Comparison of ENCODE assay signal across 15 cellular contexts in the genomic region with DNA sequence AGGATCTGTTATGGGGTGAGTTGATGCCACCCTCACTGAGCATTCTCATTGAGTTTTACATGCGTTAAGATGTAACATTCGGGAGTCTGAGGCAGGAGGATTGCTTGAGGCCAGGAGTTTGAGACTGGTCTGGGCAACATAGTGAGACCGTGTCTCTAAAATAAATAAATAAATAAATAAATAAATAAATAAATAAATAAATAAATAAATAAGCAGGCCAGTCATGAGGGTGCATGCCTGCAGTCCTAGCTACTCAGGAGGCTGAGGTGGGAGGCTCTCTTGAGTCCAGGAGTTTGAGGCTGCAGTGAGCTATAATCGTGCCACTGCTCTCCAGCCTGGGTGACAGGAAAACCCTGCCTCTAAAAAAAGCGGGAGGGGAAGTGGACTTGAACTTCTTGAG.
DNase-seq lines count a peak whose midpoint lies in the region; ATAC-seq and TF ChIP-seq lines count a peak whose summit lies in the region.
"Had no signal": no experiment of that assay in that cellular context is flagged by ENCODE, and none has a peak within 500 bp of the region (broad histone marks: within the 10 kb centered on the region; RNA-seq: fewer than 3 reads in every experiment).

No MANE protein-coding gene starts in this region.

- ATAC-seq in memory B cell (ENCODE audit: low read depth) (no peak), GM18511 (IDR thresholded peaks at IDR 0.05; ENCODE audit: unreplicated experiment) (no peak)
- no peak for ATAC-seq in stimulated activated memory B cell treated with anti-CD40 and anti-IgM and Interleukin-4, amounts not matched to agents 10 μg/mL and 1 μg/mL and 100 μg/mL, for 72 hours

- in situ Hi-C loops in GM13977 (cut with MboI; ENCODE audit: low pct_unique_long_range_greater_than_20kb, low sequenced_read_pairs, unreplicated experiment), result loop anchor here (10.0 to 25.0 kb wide), 2 partner anchors 112 to 205 kb away; partner anchors contain the start of gene RSL1D1

- no peaks in the 10 kb centered on the region for H3K4me1 ChIP-seq in HEK293 (ENCODE audit: control insufficient read depth, insufficient read depth, low read length)
- H3K4me1 ChIP-seq: BE2C, HAP-1 had no signal

- DNase-seq in memory B cell (ENCODE audit: low spot score in 2 of 2) (no peak), epidermal melanocyte (ENCODE audit: insufficient read length, low spot score) (no peak), GM13977 (ENCODE audit: low spot score) (no peak)
- DNase-seq: ACHN; BE2C; CD4-positive, alpha-beta T cell; DMS153; DMS79; GDM1; GM23248 had no signal

- no peaks in the 10 kb centered on the region for H3K27me3 Mint-ChIP-seq in memory B cell
- no peaks in the 10 kb centered on the region for H3K27me3 Mint-ChIP-seq in stimulated activated memory B cell treated with anti-CD40 and anti-IgM and Interleukin-4, amounts not matched to agents 10 μg/mL and 1 μg/mL and 100 μg/mL, for 72 hours
- H3K27me3 Mint-ChIP-seq: CD4-positive, alpha-beta T cell had no signal

- CTCF ChIA-PET in HEK293 (lab: Yijun Ruan, JAX), result interaction anchor here (0.6 to 3.3 kb wide), 20 partner anchors 8 to 671 kb away, joined by 3 to 21 read pairs (median 6); partner anchors contain the start of genes SNX29 and TNFRSF17

- H3K4me3 ChIP-seq in HEK293 (ENCODE audit: low read depth, low read length), result no peak overlapping the region
- H3K4me3 ChIP-seq: GM23248, HAP-1 had no signal

- no peak for TF ChIP-seq CTCF in HEK293 (tag by site-specific recombination; IDR thresholded peaks at IDR 0.05)
- no peak for TF ChIP-seq CTCF in GM13977 (IDR thresholded peaks at IDR 0.05; ENCODE audit: extremely low read depth, insufficient read depth, missing control alignments)

- peaks cover 11% of the 10 kb centered on the region for H3K4me1 Mint-ChIP-seq in memory B cell
- peaks cover 15% of the 10 kb centered on the region for H3K4me1 Mint-ChIP-seq in stimulated activated memory B cell treated with anti-CD40 and anti-IgM and Interleukin-4, amounts not matched to agents 10 μg/mL and 1 μg/mL and 100 μg/mL, for 72 hours

- H3K27ac ChIP-seq in HEK293 (ENCODE audit: extremely low read depth, low read depth, low read length), result no peak overlapping the region
- H3K27ac ChIP-seq: C4-2B, GM23248 had no signal

- POLR2A ChIA-PET in HEK293 (lab: Yijun Ruan, JAX), result interaction anchor here (0.6 to 1.8 kb wide), 2 partner anchors 90 to 156 kb away, joined by 3 to 7 read pairs; partner anchors contain the start of gene SNX29

- H3K4me3 Mint-ChIP-seq in memory B cell, result no peak overlapping the region
- H3K4me3 Mint-ChIP-seq in stimulated activated memory B cell treated with anti-CD40 and anti-IgM and Interleukin-4, amounts not matched to agents 10 μg/mL and 1 μg/mL and 100 μg/mL, for 72 hours, result no peak overlapping the region
- H3K4me3 Mint-ChIP-seq: CD4-positive, alpha-beta T cell had no signal

- no peaks in the 10 kb centered on the region for H3K9me3 ChIP-seq in HEK293 (ENCODE audit: control insufficient read depth, insufficient read depth, low read depth, low read length)
- H3K9me3 ChIP-seq: BE2C, HAP-1 had no signal

- H3K36me3 ChIP-seq in HEK293 (ENCODE audit: control insufficient read depth in 2 of 2, insufficient read depth in 1 of 2, low read length in 2 of 2), result no peaks in the 10 kb centered on the region
- H3K36me3 ChIP-seq: BE2C, HAP-1 had no signal

- H3K27ac Mint-ChIP-seq in memory B cell, result peak overlapping the region; percentile 36
- peak overlapping the region; percentile 56 for H3K27ac Mint-ChIP-seq in stimulated activated memory B cell treated with anti-CD40 and anti-IgM and Interleukin-4, amounts not matched to agents 10 μg/mL and 1 μg/mL and 100 μg/mL, for 72 hours

- H3K9me3 Mint-ChIP-seq in memory B cell, result no peaks in the 10 kb centered on the region
- no peaks in the 10 kb centered on the region for H3K9me3 Mint-ChIP-seq in stimulated activated memory B cell treated with anti-CD40 and anti-IgM and Interleukin-4, amounts not matched to agents 10 μg/mL and 1 μg/mL and 100 μg/mL, for 72 hours
- H3K9me3 Mint-ChIP-seq: CD4-positive, alpha-beta T cell had no signal

- H3K36me3 Mint-ChIP-seq in memory B cell, result peaks cover 10% of the 10 kb centered on the region
- H3K36me3 Mint-ChIP-seq in stimulated activated memory B cell treated with anti-CD40 and anti-IgM and Interleukin-4, amounts not matched to agents 10 μg/mL and 1 μg/mL and 100 μg/mL, for 72 hours, result peaks cover 37% of the 10 kb centered on the region

TF ChIP-seq in HEK293, 187 proteins besides CTCF, POLR2A, EP300 and RAD21 (continues in another document):
- TF ChIP-seq ZFP3 (tag by site-specific recombination; IDR thresholded peaks at IDR 0.05; ENCODE audit: low read depth) (0 out of 2 replicates have a peak, but pooled peaks have one; percentile 21), ZNF341 (tag by site-specific recombination; IDR thresholded peaks at IDR 0.05; ENCODE audit: low read depth) (0 out of 2 replicates have a peak, but pooled peaks have one; percentile 37), ZBTB6 (tag by site-specific recombination; IDR thresholded peaks at IDR 0.05) (no peak), ZNF121 (tag by site-specific recombination; IDR thresholded peaks at IDR 0.05) (no peak), GFI1B (tag by site-specific recombination; IDR thresholded peaks at IDR 0.05) (0 out of 2 replicates have a peak, but pooled peaks have one; percentile 17), ZNF426 (tag by site-specific recombination; IDR thresholded peaks at IDR 0.05) (peak; percentile 93), ZNF48 (tag by site-specific recombination; IDR thresholded peaks at IDR 0.05) (no peak), SCRT2 (tag by site-specific recombination; IDR thresholded peaks at IDR 0.05) (no peak), ZBTB49 (tag by site-specific recombination; IDR thresholded peaks at IDR 0.05; ENCODE audit: low read depth) (no peak), ZNF530 (tag by site-specific recombination; IDR thresholded peaks at IDR 0.05; ENCODE audit: low read depth) (peak; percentile 86), ZNF202 (tag by site-specific recombination; IDR thresholded peaks at IDR 0.05; ENCODE audit: borderline replicate concordance) (peak; percentile 71; the same call in 1 of the 2 replicates)
- TF ChIP-seq, protein P1, sequence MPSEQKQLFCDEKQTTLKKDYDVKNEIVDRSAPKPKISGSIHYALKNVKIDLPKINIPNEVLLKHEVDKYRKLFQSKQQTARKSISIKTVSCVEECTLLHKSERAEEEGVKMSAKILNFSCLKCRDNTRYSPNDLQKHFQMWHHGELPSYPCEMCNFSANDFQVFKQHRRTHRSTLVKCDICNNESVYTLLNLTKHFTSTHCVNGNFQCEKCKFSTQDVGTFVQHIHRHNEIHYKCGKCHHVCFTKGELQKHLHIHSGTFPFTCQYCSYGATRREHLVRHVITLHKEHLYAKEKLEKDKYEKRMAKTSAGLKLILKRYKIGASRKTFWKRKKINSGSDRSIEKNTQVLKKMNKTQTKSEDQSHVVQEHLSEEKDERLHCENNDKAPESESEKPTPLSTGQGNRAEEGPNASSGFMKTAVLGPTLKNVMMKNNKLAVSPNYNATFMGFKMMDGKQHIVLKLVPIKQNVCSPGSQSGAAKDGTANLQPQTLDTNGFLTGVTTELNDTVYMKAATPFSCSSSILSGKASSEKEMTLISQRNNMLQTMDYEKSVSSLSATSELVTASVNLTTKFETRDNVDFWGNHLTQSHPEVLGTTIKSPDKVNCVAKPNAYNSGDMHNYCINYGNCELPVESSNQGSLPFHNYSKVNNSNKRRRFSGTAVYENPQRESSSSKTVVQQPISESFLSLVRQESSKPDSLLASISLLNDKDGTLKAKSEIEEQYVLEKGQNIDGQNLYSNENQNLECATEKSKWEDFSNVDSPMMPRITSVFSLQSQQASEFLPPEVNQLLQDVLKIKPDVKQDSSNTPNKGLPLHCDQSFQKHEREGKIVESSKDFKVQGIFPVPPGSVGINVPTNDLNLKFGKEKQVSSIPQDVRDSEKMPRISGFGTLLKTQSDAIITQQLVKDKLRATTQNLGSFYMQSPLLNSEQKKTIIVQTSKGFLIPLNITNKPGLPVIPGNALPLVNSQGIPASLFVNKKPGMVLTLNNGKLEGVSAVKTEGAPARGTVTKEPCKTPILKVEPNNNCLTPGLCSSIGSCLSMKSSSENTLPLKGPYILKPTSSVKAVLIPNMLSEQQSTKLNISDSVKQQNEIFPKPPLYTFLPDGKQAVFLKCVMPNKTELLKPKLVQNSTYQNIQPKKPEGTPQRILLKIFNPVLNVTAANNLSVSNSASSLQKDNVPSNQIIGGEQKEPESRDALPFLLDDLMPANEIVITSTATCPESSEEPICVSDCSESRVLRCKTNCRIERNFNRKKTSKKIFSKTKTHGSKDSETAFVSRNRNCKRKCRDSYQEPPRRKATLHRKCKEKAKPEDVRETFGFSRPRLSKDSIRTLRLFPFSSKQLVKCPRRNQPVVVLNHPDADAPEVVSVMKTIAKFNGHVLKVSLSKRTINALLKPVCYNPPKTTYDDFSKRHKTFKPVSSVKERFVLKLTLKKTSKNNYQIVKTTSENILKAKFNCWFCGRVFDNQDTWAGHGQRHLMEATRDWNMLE (tag by site-specific recombination; conservative IDR thresholded peaks at IDR 0.05; ENCODE audit: low read depth), result peak; percentile 94
